In the genomic region with DNA sequence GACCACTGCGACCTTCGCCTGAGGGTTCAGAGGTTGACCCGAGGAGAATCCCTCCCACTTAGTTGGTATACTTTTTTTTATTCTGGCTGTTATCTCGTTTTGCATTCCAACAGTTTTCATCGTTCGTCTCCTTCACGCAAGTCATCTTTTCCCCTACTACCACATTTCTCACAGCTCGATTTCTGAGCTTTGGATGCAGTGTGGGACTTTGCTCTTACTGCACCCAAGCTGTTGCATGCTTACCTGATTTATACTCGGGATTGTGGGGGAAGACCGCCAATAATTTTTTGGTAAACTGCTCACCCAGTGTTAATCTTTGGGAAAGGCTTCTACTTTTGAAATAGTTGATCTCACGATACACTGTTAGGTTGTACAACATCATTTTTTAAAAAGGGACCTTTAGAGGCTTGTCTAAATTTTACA, we compare ENCODE assay signal across 8 cellular contexts. TPM values are rescaled to one million over a fixed set of nuclear protein-coding genes. Genes with fewer than 3 reads are reported as not detected.
A peak's percentile ranks its signal among the peaks of the same experiment; 100 is the strongest.
DNase-seq lines count a peak whose midpoint lies in the region; ATAC-seq lines count a peak whose summit lies in the region.

No MANE protein-coding gene starts in this region.

- peaks cover 1% of the 10 kb centered on the region for H3K36me3 Mint-ChIP-seq in activated CD8-positive, alpha-beta memory T cell treated with anti-CD3 and anti-CD28 coated beads, Interleukin-2, amount 10 ng/mL, durations not matched to agents 7 days and 5 days
- peaks cover 4% of the 10 kb centered on the region for H3K36me3 Mint-ChIP-seq in activated naive CD8-positive, alpha-beta T cell treated with anti-CD3 and anti-CD28 coated beads, Interleukin-2, amount 10 ng/mL, durations not matched to agents 7 days and 5 days

- no peaks in the 10 kb centered on the region for H3K27me3 ChIP-seq in thymus (ENCODE audit: control insufficient read depth, insufficient read depth)

- H3K27ac Mint-ChIP-seq in activated CD8-positive, alpha-beta memory T cell treated with anti-CD3 and anti-CD28 coated beads, Interleukin-2, amount 10 ng/mL, durations not matched to agents 7 days and 5 days, result peak overlapping the region; percentile 90
- peak overlapping the region; percentile 99 for H3K27ac Mint-ChIP-seq in activated naive CD8-positive, alpha-beta T cell treated with anti-CD3 and anti-CD28 coated beads, Interleukin-2, amount 10 ng/mL, durations not matched to agents 7 days and 5 days

- POLR2A ChIA-PET in activated naive CD8-positive, alpha-beta T cell treated with anti-CD3 and anti-CD28 coated beads, Interleukin-2, amount 10 ng/mL, durations not matched to agents 7 days and 5 days (lab: Charles Lee), result interaction anchor here (1.3 to 1.6 kb wide), 2 partner anchors 73 to 444 kb away, joined by 5 read pairs; a partner anchor contains a TSS

- H3K9me3 ChIP-seq in thymus (ENCODE audit: control insufficient read depth), result no peaks in the 10 kb centered on the region

- no peak for DNase-seq in activated CD8-positive, alpha-beta memory T cell treated with anti-CD3 and anti-CD28 coated beads, Interleukin-2, amount 10 ng/mL, durations not matched to agents 7 days and 5 days
- no peak for DNase-seq in activated CD8-positive, alpha-beta memory T cell treated with anti-CD3 and anti-CD28 coated beads for 24 hours
- no peak for DNase-seq in activated naive CD8-positive, alpha-beta T cell treated with anti-CD3 and anti-CD28 coated beads, Interleukin-2, amount 10 ng/mL, durations not matched to agents 7 days and 5 days
- DNase-seq in left lobe of liver (ENCODE audit: low spot score) (no peak), SW 1271 (lab: John Stamatoyannopoulos, UW) (no peak)
- DNase-seq in activated CD8-positive, alpha-beta memory T cell treated with anti-CD3 and anti-CD28 coated beads, Interleukin-2, amount 50 U/mL, for 48 hours, result no peak

- H3K9me3 Mint-ChIP-seq in activated CD8-positive, alpha-beta memory T cell treated with anti-CD3 and anti-CD28 coated beads, Interleukin-2, amount 10 ng/mL, durations not matched to agents 7 days and 5 days (ENCODE audit: low read depth), result no peaks in the 10 kb centered on the region
- no peaks in the 10 kb centered on the region for H3K9me3 Mint-ChIP-seq in activated naive CD8-positive, alpha-beta T cell treated with anti-CD3 and anti-CD28 coated beads, Interleukin-2, amount 10 ng/mL, durations not matched to agents 7 days and 5 days

- H3K4me3 Mint-ChIP-seq in activated CD8-positive, alpha-beta memory T cell treated with anti-CD3 and anti-CD28 coated beads, Interleukin-2, amount 10 ng/mL, durations not matched to agents 7 days and 5 days, result peak overlapping the region; percentile 87
- H3K4me3 Mint-ChIP-seq in activated naive CD8-positive, alpha-beta T cell treated with anti-CD3 and anti-CD28 coated beads, Interleukin-2, amount 10 ng/mL, durations not matched to agents 7 days and 5 days, result peak overlapping the region; percentile 94

- CTCF ChIA-PET in activated CD8-positive, alpha-beta memory T cell treated with anti-CD3 and anti-CD28 coated beads, Interleukin-2, amount 10 ng/mL, durations not matched to agents 7 days and 5 days (lab: Charles Lee), result interaction anchor here (1.3 to 1.5 kb wide), 4 partner anchors 8 to 429 kb away, joined by 3 to 9 read pairs (median 4); no protein-coding TSS in a partner anchor

- H3K36me3 ChIP-seq in thymus (ENCODE audit: control insufficient read depth, insufficient read depth), result no peaks in the 10 kb centered on the region

- no peaks in the 10 kb centered on the region for H3K27me3 Mint-ChIP-seq in activated CD8-positive, alpha-beta memory T cell treated with anti-CD3 and anti-CD28 coated beads, Interleukin-2, amount 10 ng/mL, durations not matched to agents 7 days and 5 days
- H3K27me3 Mint-ChIP-seq in activated naive CD8-positive, alpha-beta T cell treated with anti-CD3 and anti-CD28 coated beads, Interleukin-2, amount 10 ng/mL, durations not matched to agents 7 days and 5 days, result no peaks in the 10 kb centered on the region

- H3K27ac ChIP-seq in thymus (ENCODE audit: low read depth), result no peak overlapping the region

- H3K4me1 Mint-ChIP-seq in activated CD8-positive, alpha-beta memory T cell treated with anti-CD3 and anti-CD28 coated beads, Interleukin-2, amount 10 ng/mL, durations not matched to agents 7 days and 5 days, result peaks cover 45% of the 10 kb centered on the region
- H3K4me1 Mint-ChIP-seq in activated naive CD8-positive, alpha-beta T cell treated with anti-CD3 and anti-CD28 coated beads, Interleukin-2, amount 10 ng/mL, durations not matched to agents 7 days and 5 days, result peaks cover 42% of the 10 kb centered on the region

- 12% methylated on average over 11 of the region's 11 CpGs for WGBS in thymus

- peaks cover 10% of the 10 kb centered on the region for H3K4me1 ChIP-seq in thymus (ENCODE audit: control insufficient read depth, insufficient read depth, low read length)

- ATAC-seq in activated CD8-positive, alpha-beta memory T cell treated with anti-CD3 and anti-CD28 coated beads, Interleukin-2, amount 10 ng/mL, durations not matched to agents 7 days and 5 days, result no peak
- no peak for ATAC-seq in activated naive CD8-positive, alpha-beta T cell treated with anti-CD3 and anti-CD28 coated beads, Interleukin-2, amount 10 ng/mL, durations not matched to agents 7 days and 5 days (ENCODE audit: low read depth)
- ATAC-seq in left lobe of liver (peak; percentile 4), HG02981 (IDR thresholded peaks at IDR 0.05; ENCODE audit: unreplicated experiment) (no peak)

- peak overlapping the region; percentile 59 for H3K4me3 ChIP-seq in thymus (ENCODE audit: low read length)

RNA-seq across cellular contexts. Expression of a gene that starts 0.7 kb away (rescaled TPM):
- 10 to 100 TPM; 23.4 to 30.1 TPM for total RNA-seq in activated CD8-positive, alpha-beta memory T cell treated with anti-CD3 and anti-CD28 coated beads, Interleukin-2, amount 10 ng/mL, durations not matched to agents 7 days and 5 days
- total RNA-seq in activated naive CD8-positive, alpha-beta T cell treated with anti-CD3 and anti-CD28 coated beads, Interleukin-2, amount 10 ng/mL, durations not matched to agents 7 days and 5 days, result 10 to 100 TPM; 34.1 to 35.3 TPM
- total RNA-seq in left lobe of liver, result 18.5 TPM
- 39.6 TPM for polyA plus RNA-seq in thymus
